Comparison of ENCODE assay signal across 9 cellular contexts in the genomic region with DNA sequence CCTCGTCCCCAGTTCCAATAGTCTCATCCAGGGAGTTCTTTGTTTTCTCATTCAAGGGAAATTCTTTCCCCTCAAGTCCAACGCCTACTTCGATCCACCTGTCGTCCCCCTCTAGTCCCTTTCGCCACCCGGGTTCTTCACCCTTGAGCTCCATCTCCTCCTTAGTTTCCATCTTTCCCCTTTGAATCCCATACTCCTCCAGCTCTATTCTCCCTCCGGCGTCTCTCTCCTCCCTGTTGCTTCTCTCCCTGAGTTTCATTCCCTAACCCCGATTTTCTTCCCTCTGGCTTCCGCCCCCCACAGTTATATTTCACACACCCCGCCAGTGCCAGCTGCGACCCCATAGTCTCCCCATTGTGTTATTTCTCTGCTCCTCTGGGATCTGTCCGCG. TPM values are rescaled to one million over a fixed set of nuclear protein-coding genes. Genes with fewer than 3 reads are reported as not detected.
DNase-seq lines count a peak whose midpoint lies in the region; ATAC-seq and TF ChIP-seq lines count a peak whose summit lies in the region.
"Had no signal": no experiment of that assay in that cellular context is flagged by ENCODE, and none has a peak within 500 bp of the region (broad histone marks: within the 10 kb centered on the region; RNA-seq: fewer than 3 reads in every experiment).

No MANE protein-coding gene starts in this region.

- POLR2A ChIA-PET in activated CD4-positive, alpha-beta memory T cell treated with anti-CD3 and anti-CD28 coated beads, Interleukin-2, amount 10 ng/mL, durations not matched to agents 7 days and 5 days (lab: Charles Lee), result interaction anchor here (2.9 to 3.4 kb wide), 2 partner anchors 10 to 28 kb away, joined by 16 to 19 read pairs; a partner anchor contains a TSS

- H3K9ac ChIP-seq in iPS-15b (ENCODE audit: low read depth, low read length), result no peak overlapping the region

- H3K4me1 ChIP-seq in iPS-15b (ENCODE audit: control insufficient read depth, insufficient read depth, low read length) (no peaks in the 10 kb centered on the region), tibial nerve (peaks cover 0 to 40% (median 0%) of the 10 kb centered on the region in 4 donors)

- no peaks in the 10 kb centered on the region for H3K9me3 Mint-ChIP-seq in activated CD4-positive, alpha-beta memory T cell treated with anti-CD3 and anti-CD28 coated beads, Interleukin-2, amount 10 ng/mL, durations not matched to agents 7 days and 5 days

- CTCF ChIA-PET in activated CD4-positive, alpha-beta memory T cell treated with anti-CD3 and anti-CD28 coated beads, Interleukin-2, amount 10 ng/mL, durations not matched to agents 7 days and 5 days (lab: Charles Lee), result interaction anchor here (0.8 to 2.2 kb wide), 7 partner anchors 10 to 54 kb away, joined by 3 to 11 read pairs (median 5); a partner anchor contains a TSS

- WGBS in tibial nerve, 2 donors, result 17 to 20% methylated on average over 14 of the region's 14 CpGs

- H3K4me1 Mint-ChIP-seq in activated CD4-positive, alpha-beta memory T cell treated with anti-CD3 and anti-CD28 coated beads, Interleukin-2, amount 10 ng/mL, durations not matched to agents 7 days and 5 days, result peaks cover 47% of the 10 kb centered on the region

- H3K36me3 ChIP-seq in iPS-15b (ENCODE audit: control insufficient read depth, insufficient read depth, low read length) (peaks cover 6% of the 10 kb centered on the region), tibial nerve (peaks cover 0 to 12% (median 0%) of the 10 kb centered on the region in 3 donors)

- peak; percentile 16 for DNase-seq in Right ventricle myocardium inferior (ENCODE audit: missing footprints)
- DNase-seq in cardiac septum (ENCODE audit: low spot score), result no peak
- DNase-seq in activated CD4-positive, alpha-beta memory T cell treated with anti-CD3 and anti-CD28 coated beads, Interleukin-2, amount 10 ng/mL, durations not matched to agents 7 days and 5 days, result no peak
- no peak for DNase-seq in tibial nerve (ENCODE audit: low spot score in 2 of 2)
- DNase-seq in SW480 (ENCODE audit: low spot score), result no peak
- DNase-seq: IMR-90 had no signal

- H3K9me3 ChIP-seq in iPS-15b (ENCODE audit: control insufficient read depth, insufficient read depth, low read length) (no peaks in the 10 kb centered on the region), tibial nerve (no peaks in the 10 kb centered on the region)

- H3K27ac Mint-ChIP-seq in activated CD4-positive, alpha-beta memory T cell treated with anti-CD3 and anti-CD28 coated beads, Interleukin-2, amount 10 ng/mL, durations not matched to agents 7 days and 5 days, result no peak overlapping the region

- peak overlapping the region; percentile 75 to 88 (median 83) for H3K27ac ChIP-seq in tibial nerve

- ATAC-seq in Right ventricle myocardium inferior (no peak), HG03342 (IDR thresholded peaks at IDR 0.05; ENCODE audit: unreplicated experiment) (no peak), HG03442 (IDR thresholded peaks at IDR 0.05; ENCODE audit: unreplicated experiment) (no peak)

- intact Hi-C loops in Right ventricle myocardium inferior (cut with DNase I), result loop anchor here (1.0 to 2.0 kb wide), 2 partner anchors 79 to 215 kb away; a partner anchor contains a TSS
- intact Hi-C loops in cardiac septum (cut with DNase I), result loop anchor here (2.0 kb wide), 1 partner anchor 79 kb away; a partner anchor contains a TSS

- TF ChIP-seq POLR2A in tibial nerve (IDR thresholded peaks at IDR 0.05), result peak in 1 of 2 donors; percentile 25

- peak overlapping the region; percentile 16 for H3K4me3 ChIP-seq in iPS-15b (ENCODE audit: low read depth, low read length)
- H3K4me3 ChIP-seq in tibial nerve, result peak overlapping the region in 3 of 4 donors; percentile 22 to 58 (median 53)

- H3K36me3 Mint-ChIP-seq in activated CD4-positive, alpha-beta memory T cell treated with anti-CD3 and anti-CD28 coated beads, Interleukin-2, amount 10 ng/mL, durations not matched to agents 7 days and 5 days (ENCODE audit: low read depth), result peaks cover 16% of the 10 kb centered on the region

- H3K27me3 ChIP-seq in iPS-15b (ENCODE audit: control insufficient read depth, insufficient read depth, low read length) (peaks cover 44% of the 10 kb centered on the region), tibial nerve (peaks cover 0 to 55% of the 10 kb centered on the region in 2 donors)

- H3K4me3 Mint-ChIP-seq in activated CD4-positive, alpha-beta memory T cell treated with anti-CD3 and anti-CD28 coated beads, Interleukin-2, amount 10 ng/mL, durations not matched to agents 7 days and 5 days, result peak overlapping the region; percentile 80

- no peak for TF ChIP-seq EP300 in tibial nerve (IDR thresholded peaks at IDR 0.05)

- TF ChIP-seq CTCF in tibial nerve (IDR thresholded peaks at IDR 0.05), result no peak

- peaks cover 53% of the 10 kb centered on the region for H3K27me3 Mint-ChIP-seq in activated CD4-positive, alpha-beta memory T cell treated with anti-CD3 and anti-CD28 coated beads, Interleukin-2, amount 10 ng/mL, durations not matched to agents 7 days and 5 days

RNA-seq across cellular contexts. Expression of a gene that starts 0.6 kb away (rescaled TPM):
- total RNA-seq in Right ventricle myocardium inferior (1.8 TPM), cardiac septum (1.6 TPM), tibial nerve (1 to 10 TPM; 2.4 to 7.1 (median 6.2) TPM)
- under 1 TPM; 0.30 to 0.43 TPM for total RNA-seq in activated CD4-positive, alpha-beta memory T cell treated with anti-CD3 and anti-CD28 coated beads, Interleukin-2, amount 10 ng/mL, durations not matched to agents 7 days and 5 days
- total RNA-seq: IMR-90 had no signal

RNA-seq across cellular contexts. Expression of a gene that starts 9.7 kb away (rescaled TPM):
- total RNA-seq in Right ventricle myocardium inferior (32.4 TPM), cardiac septum (24.2 TPM), tibial nerve (100 to 1,000 TPM in 3 of 4 donors, 10 to 100 TPM in 1; 85.0 to 128 (median 110) TPM)
- 100 to 1,000 TPM; 168 to 170 TPM for total RNA-seq in activated CD4-positive, alpha-beta memory T cell treated with anti-CD3 and anti-CD28 coated beads, Interleukin-2, amount 10 ng/mL, durations not matched to agents 7 days and 5 days

RNA-seq across cellular contexts. Expression of a gene that starts 11.1 kb away (rescaled TPM):
- total RNA-seq in Right ventricle myocardium inferior, result 12.7 TPM
- 7.7 TPM for total RNA-seq in cardiac septum
- 10 to 100 TPM; 34.1 to 36.6 TPM for total RNA-seq in activated CD4-positive, alpha-beta memory T cell treated with anti-CD3 and anti-CD28 coated beads, Interleukin-2, amount 10 ng/mL, durations not matched to agents 7 days and 5 days
- total RNA-seq in tibial nerve, result 10 to 100 TPM; 33.9 to 70.5 (median 63.5) TPM

RNA-seq across cellular contexts. Expression of a gene that starts 16.8 kb away (rescaled TPM):
- total RNA-seq in Right ventricle myocardium inferior, result not detected
- total RNA-seq in cardiac septum, result not detected
- not detected for total RNA-seq in activated CD4-positive, alpha-beta memory T cell treated with anti-CD3 and anti-CD28 coated beads, Interleukin-2, amount 10 ng/mL, durations not matched to agents 7 days and 5 days
- not detected for total RNA-seq in tibial nerve
- total RNA-seq: IMR-90 had no signal

RNA-seq across cellular contexts. Expression of a gene that starts 18.7 kb away (rescaled TPM):
- total RNA-seq in Right ventricle myocardium inferior, result not detected
- not detected for total RNA-seq in cardiac septum
- total RNA-seq in activated CD4-positive, alpha-beta memory T cell treated with anti-CD3 and anti-CD28 coated beads, Interleukin-2, amount 10 ng/mL, durations not matched to agents 7 days and 5 days, result not detected
- not detected for total RNA-seq in tibial nerve
- total RNA-seq: IMR-90 had no signal
